In genomic region chr10:119747940-119748339, GRCh38 we compare ENCODE assay signal across 18 cellular contexts. TPM values are rescaled to one million over a fixed set of nuclear protein-coding genes. Genes with fewer than 3 reads are reported as not detected.
DNase-seq lines count a peak whose midpoint lies in the region; ATAC-seq, FAIRE-seq and TF ChIP-seq lines count a peak whose summit lies in the region.
"Had no signal": no experiment of that assay in that cellular context is flagged by ENCODE, and none has a peak within 500 bp of the region (broad histone marks: within the 10 kb centered on the region; RNA-seq: fewer than 3 reads in every experiment).

No MANE protein-coding gene starts in this region.

- H3K4me1 ChIP-seq in H1 (replicated peaks in 1 of 4; ENCODE audit: control insufficient read depth in 3 of 4, insufficient read depth in 4 of 4, low read length in 3 of 4): peaks cover 0 to 6% (median 0%) of the 10 kb centered on the region in 4 experiments; a peak in 1 of 7 replicates
- H3K4me1 ChIP-seq: HAP-1 had no signal

- no peaks in the 10 kb centered on the region for H3K9me3 Mint-ChIP-seq in stimulated activated naive CD8-positive, alpha-beta T cell treated with anti-CD3 and anti-CD28 coated beads, Interleukin-15, amount 100 ng/mL, for 72 hours
- no peaks in the 10 kb centered on the region for H3K9me3 Mint-ChIP-seq in activated T-helper 17 cell treated with anti-CD3 and anti-CD28 coated beads, Interleukin-2, amount 50 U/mL, for 72 hours
- H3K9me3 Mint-ChIP-seq: CD4-positive, alpha-beta memory T cell had no signal

- no peak overlapping the region for H3K56ac ChIP-seq in H1 (replicated peaks; ENCODE audit: insufficient read length, low read depth, low read length)

- H2BK12ac ChIP-seq in H1 (ENCODE audit: low read depth, low read length): no peak overlapping the region

- 91% methylated on average over 12 of the region's 12 CpGs; no CpG with 5 or more reads in 1 of the 2 experiments for WGBS in H1 (ENCODE audit: extremely low coverage in 1 of 2, insufficient coverage in 1 of 2, insufficient read length in 1 of 2, insufficient replicate concordance in 2 of 2, low coverage in 1 of 2, low lambda C conversion rate in 2 of 2, missing lambda C conversion rate in 1 of 2), 2 experiments

- no peak overlapping the region for H4K8ac ChIP-seq in H1 (ENCODE audit: extremely low read depth, insufficient read depth, low read length)

- no peak overlapping the region for H3K4me2 ChIP-seq in H1 (ENCODE audit: insufficient read depth in 1 of 2, low read depth in 2 of 2, low read length in 2 of 2)
- H3K4me2 ChIP-seq: GM23338 had no signal

- no peaks in the 10 kb centered on the region for H3K27me3 Mint-ChIP-seq in stimulated activated naive CD8-positive, alpha-beta T cell treated with anti-CD3 and anti-CD28 coated beads, Interleukin-15, amount 100 ng/mL, for 72 hours
- H3K27me3 Mint-ChIP-seq in activated T-helper 17 cell treated with anti-CD3 and anti-CD28 coated beads, Interleukin-2, amount 50 U/mL, for 72 hours: no peaks in the 10 kb centered on the region
- H3K27me3 Mint-ChIP-seq: CD4-positive, alpha-beta memory T cell had no signal

- no peak overlapping the region for H2BK5ac ChIP-seq in H1 (ENCODE audit: low read depth, low read length)

- H4K20me1 ChIP-seq in H1 (replicated peaks in 1 of 2; ENCODE audit: control insufficient read depth in 1 of 2, insufficient read depth in 2 of 2, low read length in 2 of 2): no peaks in the 10 kb centered on the region

- TF ChIP-seq EP300 in H1 (IDR thresholded peaks at IDR 0.05; ENCODE audit: borderline replicate concordance in 1 of 2, low read depth in 2 of 2, low read length in 2 of 2): no peak

- no peak for TF ChIP-seq RAD21 in H1 (IDR thresholded peaks at IDR 0.05 in 1 of 2, conservative IDR thresholded peaks at IDR 0.05 in 1 of 2; ENCODE audit: low read depth in 2 of 2, low read length in 2 of 2)

- no peak overlapping the region for H2BK120ac ChIP-seq in H1 (replicated peaks; ENCODE audit: low read depth, low read length)

- H2BK15ac ChIP-seq in H1 (ENCODE audit: low read length): no peak overlapping the region

- no peak overlapping the region for H2AK5ac ChIP-seq in H1 (ENCODE audit: low read depth, low read length)

- H3K27ac Mint-ChIP-seq in stimulated activated naive CD8-positive, alpha-beta T cell treated with anti-CD3 and anti-CD28 coated beads, Interleukin-15, amount 100 ng/mL, for 72 hours: peak overlapping the region; percentile 22 to 93
- no peak overlapping the region for H3K27ac Mint-ChIP-seq in activated T-helper 17 cell treated with anti-CD3 and anti-CD28 coated beads, Interleukin-2, amount 50 U/mL, for 72 hours
- H3K27ac Mint-ChIP-seq: CD4-positive, alpha-beta memory T cell; GM23338 had no signal

- H2AFZ ChIP-seq in H1 (ENCODE audit: low read length): no peak overlapping the region
- H2AFZ ChIP-seq: GM23338 had no signal

- no peak overlapping the region for H3K14ac ChIP-seq in H1 (ENCODE audit: insufficient read length)

- FAIRE-seq in H1 (lab: Jason Lieb, UNC) (no peak), urothelium cell line (lab: Jason Lieb, UNC) (peak; percentile 30)
- FAIRE-seq: GM12878, GM18507, H54 had no signal

- H3K27me3 ChIP-seq in H1 (replicated peaks in 1 of 4; ENCODE audit: control insufficient read depth in 3 of 4, extremely low read depth in 1 of 4, insufficient read depth in 3 of 4, low read length in 3 of 4): no peaks in the 10 kb centered on the region

- peaks cover 3% of the 10 kb centered on the region for H3K79me1 ChIP-seq in H1 (ENCODE audit: low read depth, low read length)

- H3K23me2 ChIP-seq in H1 (ENCODE audit: low read depth, low read length): no peaks in the 10 kb centered on the region

- H3K27ac ChIP-seq in H1 (ENCODE audit: low read depth, low read length): no peak overlapping the region

- POLR2A ChIA-PET in H1 (lab: Charles Lee; ENCODE audit: partially characterized antibody): interaction anchor here (1.5 to 3.1 kb wide), 2 partner anchors 15 to 71 kb away, joined by 5 to 16 read pairs; no protein-coding TSS in a partner anchor

- peaks cover 17% of the 10 kb centered on the region for H3K36me3 Mint-ChIP-seq in activated T-helper 17 cell treated with anti-CD3 and anti-CD28 coated beads, Interleukin-2, amount 50 U/mL, for 72 hours (ENCODE audit: low read depth)
- H3K36me3 Mint-ChIP-seq: CD4-positive, alpha-beta memory T cell had no signal

- CTCF ChIA-PET in H1 (lab: Charles Lee; ENCODE audit: partially characterized antibody): interaction anchor here (0.6 to 5.2 kb wide), 9 partner anchors 10 to 139 kb away, joined by 3 to 59 read pairs (median 6); no protein-coding TSS in a partner anchor

- H3K4ac ChIP-seq in H1 (replicated peaks; ENCODE audit: insufficient read length, low read depth, low read length): no peak overlapping the region

- no peak overlapping the region for H3K4me3 Mint-ChIP-seq in stimulated activated naive CD8-positive, alpha-beta T cell treated with anti-CD3 and anti-CD28 coated beads, Interleukin-15, amount 100 ng/mL, for 72 hours
- H3K4me3 Mint-ChIP-seq in activated T-helper 17 cell treated with anti-CD3 and anti-CD28 coated beads, Interleukin-2, amount 50 U/mL, for 72 hours: no peak overlapping the region
- H3K4me3 Mint-ChIP-seq: CD4-positive, alpha-beta memory T cell; GM23338 had no signal

- H3K23ac ChIP-seq in H1 (ENCODE audit: insufficient read length): no peak overlapping the region

- no peaks in the 10 kb centered on the region for H3K36me3 ChIP-seq in H1 (ENCODE audit: control insufficient read depth in 2 of 4, insufficient read depth in 4 of 4, low read length in 3 of 4)
- H3K36me3 ChIP-seq: HAP-1 had no signal

- no peak for TF ChIP-seq POLR2A in H1 (IDR thresholded peaks at IDR 0.05; ENCODE audit: control extremely low read depth in 1 of 2, low read depth in 2 of 2, low read length in 2 of 2)

- H3K79me2 ChIP-seq in H1 (ENCODE audit: control insufficient read depth in 1 of 2, insufficient read depth in 2 of 2, low read length in 2 of 2): peaks cover 0 to 5% of the 10 kb centered on the region in 2 experiments; a peak in 2 of 4 replicates

- H3K4me3 ChIP-seq in H1 (ENCODE audit: extremely low read depth in 1 of 4, insufficient read depth in 2 of 4, low read depth in 3 of 4, low read length in 4 of 4): no peak overlapping the region
- H3K4me3 ChIP-seq: GM12878, GM23338, HAP-1 had no signal

- no peak for TF ChIP-seq CTCF in H1 (IDR thresholded peaks at IDR 0.05; ENCODE audit: control extremely low read depth in 1 of 3, insufficient read depth in 1 of 3, low read depth in 1 of 3, low read length in 3 of 3)

- H3K9ac ChIP-seq in H1 (replicated peaks in 1 of 4; ENCODE audit: extremely low read depth in 1 of 4, low read depth in 3 of 4, low read length in 3 of 4): no peak overlapping the region

- DNase-seq in stimulated activated naive CD8-positive, alpha-beta T cell treated with anti-CD3 and anti-CD28 coated beads, Interleukin-15, amount 100 ng/mL, for 72 hours: no peak
- DNase-seq in stimulated activated naive CD8-positive, alpha-beta T cell treated with anti-CD3 and anti-CD28 coated beads, Interleukin-15, Interleukin-2, amounts not matched to agents 100 U/mL and 50 U/mL, for 24 hours: no peak
- DNase-seq in H1 (ENCODE audit: low read depth in 1 of 2, low spot score in 2 of 2) (no peak), urothelium cell line (ENCODE audit: low spot score) (no peak), DMS53 treated with DMSO at 0.1 percent for 48 hours (lab: John Stamatoyannopoulos, UW; ENCODE audit: unreplicated experiment) (no peak)
- DNase-seq: C1 segment of cervical spinal cord; Calu3; CD4-positive, alpha-beta memory T cell; COR-L47; DMS53; DND-41; GDM1 had no signal

- peaks cover 33% of the 10 kb centered on the region for H3K4me1 Mint-ChIP-seq in stimulated activated naive CD8-positive, alpha-beta T cell treated with anti-CD3 and anti-CD28 coated beads, Interleukin-15, amount 100 ng/mL, for 72 hours
- H3K4me1 Mint-ChIP-seq in activated T-helper 17 cell treated with anti-CD3 and anti-CD28 coated beads, Interleukin-2, amount 50 U/mL, for 72 hours: peaks cover 32% of the 10 kb centered on the region

- peaks cover 3 to 5% of the 10 kb centered on the region in 2 experiments; a peak in 1 of 4 replicates for H3K9me3 ChIP-seq in H1 (ENCODE audit: insufficient read depth in 2 of 2, low read depth in 1 of 2, low read length in 1 of 2)
- H3K9me3 ChIP-seq: HAP-1 had no signal

- no peak overlapping the region for H4K5ac ChIP-seq in H1 (ENCODE audit: insufficient read length, low read depth, low read length)

- no peak overlapping the region for H2BK20ac ChIP-seq in H1 (ENCODE audit: low read length)

- ATAC-seq in stimulated activated naive CD8-positive, alpha-beta T cell treated with anti-CD3 and anti-CD28 coated beads, Interleukin-15, amount 100 ng/mL, for 72 hours: no peak
- ATAC-seq in stimulated activated naive CD8-positive, alpha-beta T cell treated with anti-CD3 and anti-CD28 coated beads, Interleukin-15, Interleukin-2, amounts not matched to agents 100 U/mL and 50 U/mL, for 24 hours: no peak
- ATAC-seq in activated T-helper 17 cell treated with anti-CD3 and anti-CD28 coated beads, Interleukin-2, amount 50 U/mL, for 72 hours (replicated peaks): no peak
- ATAC-seq: GM12878, GM23338 had no signal

- peak overlapping the region; percentile 71 for H4K91ac ChIP-seq in H1 (replicated peaks; ENCODE audit: insufficient read length, low read length)

- H3K18ac ChIP-seq in H1 (ENCODE audit: extremely low read depth, low read length): no peak overlapping the region

TF ChIP-seq in H1, 55 proteins besides CTCF, POLR2A, EP300 and RAD21 (continues in another document):
- no peak for TF ChIP-seq TAF1 (IDR thresholded peaks at IDR 0.05; ENCODE audit: low read depth, low read length)
- no peak for TF ChIP-seq MAX (IDR thresholded peaks at IDR 0.05)
- no peak for TF ChIP-seq CREB1 (IDR thresholded peaks at IDR 0.05)
- TF ChIP-seq SP1 (IDR thresholded peaks at IDR 0.05; ENCODE audit: low read depth, low read length): no peak
- no peak for TF ChIP-seq EGR1 (IDR thresholded peaks at IDR 0.05; ENCODE audit: borderline replicate concordance, low read depth, low read length)
- TF ChIP-seq KDM5A (IDR thresholded peaks at IDR 0.05; ENCODE audit: low read length): no peak
- no peak for TF ChIP-seq RFX5 (IDR thresholded peaks at IDR 0.05; ENCODE audit: borderline replicate concordance, low read depth, low read length)

RNA-seq across cellular contexts. Expression of gene INPP5F, which starts 22.1 kb away (rescaled TPM):
- total RNA-seq in H1 (2021; fragmentation: NEBNext Ultra II Directional; extraction: Animal tissue kit (Norgen Biotek cat#: 25700)): 97.9 and 101 TPM in 2 replicates
- 32.1 and 50.1 TPM in 2 replicates for polyA plus RNA-seq in H1 (2011; rRNA removed)
- 52.3 TPM for polyA plus RNA-seq in H1 (2011; cell fraction: cytosol; rRNA removed)
- 24.2 TPM for polyA plus RNA-seq in H1 (2011; cell fraction: nucleus; rRNA removed)
- 60.7 to 95.4 TPM (median 74.9 TPM) in 4 replicates for polyA plus RNA-seq in H1 (2012, experiment 1 of 2)
- polyA plus RNA-seq in H1 (2012, experiment 2 of 2): 6.2 TPM
- 91.7 TPM for polyA plus RNA-seq in H1 (2013, experiment 1 of 2)
- polyA plus RNA-seq in H1 (2013, experiment 2 of 2): 102 TPM
- polyA minus RNA-seq in H1 (2011; rRNA and poly(A)+ RNA removed): 50.3 and 71.5 TPM in 2 replicates
- polyA minus RNA-seq in H1 (2011; cell fraction: cytosol; rRNA and poly(A)+ RNA removed): 37.9 TPM
- 73.9 TPM for polyA minus RNA-seq in H1 (2011; cell fraction: nucleus; rRNA and poly(A)+ RNA removed)
- 10 to 100 TPM; 12.4 to 26.3 TPM for total RNA-seq in activated T-helper 17 cell treated with anti-CD3 and anti-CD28 coated beads, Interleukin-2, amount 50 U/mL, for 72 hours
